Comparison of ENCODE assay signal across 1 cellular context in the genomic region with DNA sequence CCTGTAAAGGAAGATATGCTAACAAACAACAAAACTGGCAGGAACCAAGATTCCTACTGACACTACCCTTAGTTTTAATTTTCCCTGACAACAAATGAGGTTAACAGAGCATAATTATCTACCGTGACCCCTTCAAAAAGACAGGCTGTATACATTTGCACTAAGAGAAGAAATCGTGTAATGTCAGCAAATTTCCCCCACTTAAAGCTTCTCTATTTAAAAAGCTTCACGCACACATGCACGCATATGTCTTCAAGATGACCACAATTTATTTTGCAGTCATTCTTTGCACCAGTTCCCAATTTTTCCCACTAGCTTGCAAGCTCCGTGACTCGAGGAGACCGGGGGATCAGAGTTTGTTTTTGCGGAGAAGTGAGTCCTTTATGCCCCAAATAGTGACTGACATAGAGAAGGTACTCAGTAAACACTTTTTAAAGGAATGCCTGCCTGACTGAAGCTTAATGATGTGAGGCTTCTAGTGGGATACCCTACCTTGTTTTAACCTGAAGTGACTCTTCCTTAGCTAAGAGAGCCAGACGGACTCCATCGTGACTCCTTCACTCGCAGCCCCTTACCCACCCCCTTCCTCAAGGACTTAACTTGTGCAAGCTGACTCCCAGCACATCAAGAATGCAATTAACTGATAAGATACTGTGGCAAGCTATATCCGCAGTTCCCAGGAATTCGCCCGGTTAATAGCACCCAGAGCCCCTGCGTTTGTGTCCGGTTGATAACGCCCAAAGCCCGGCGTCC.
TF ChIP-seq lines count a peak whose summit lies in the region.

No MANE protein-coding gene starts in this region.

TF ChIP-seq in K562, 482 proteins besides CTCF, POLR2A, EP300 and RAD21 (continued from another document and continues in another):
- TF ChIP-seq, protein P1, sequence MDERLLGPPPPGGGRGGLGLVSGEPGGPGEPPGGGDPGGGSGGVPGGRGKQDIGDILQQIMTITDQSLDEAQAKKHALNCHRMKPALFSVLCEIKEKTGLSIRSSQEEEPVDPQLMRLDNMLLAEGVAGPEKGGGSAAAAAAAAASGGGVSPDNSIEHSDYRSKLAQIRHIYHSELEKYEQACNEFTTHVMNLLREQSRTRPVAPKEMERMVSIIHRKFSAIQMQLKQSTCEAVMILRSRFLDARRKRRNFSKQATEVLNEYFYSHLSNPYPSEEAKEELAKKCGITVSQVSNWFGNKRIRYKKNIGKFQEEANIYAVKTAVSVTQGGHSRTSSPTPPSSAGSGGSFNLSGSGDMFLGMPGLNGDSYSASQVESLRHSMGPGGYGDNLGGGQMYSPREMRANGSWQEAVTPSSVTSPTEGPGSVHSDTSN (CRISPR knock-in tag; IDR thresholded peaks at IDR 0.05; ENCODE audit: low read depth) = no peak
- TF ChIP-seq, protein P1 (tag; conservative IDR thresholded peaks at IDR 0.05; ENCODE audit: low read depth) = peak; percentile 45; the same call in 1 of the 2 replicates
- TF ChIP-seq, protein P2, sequence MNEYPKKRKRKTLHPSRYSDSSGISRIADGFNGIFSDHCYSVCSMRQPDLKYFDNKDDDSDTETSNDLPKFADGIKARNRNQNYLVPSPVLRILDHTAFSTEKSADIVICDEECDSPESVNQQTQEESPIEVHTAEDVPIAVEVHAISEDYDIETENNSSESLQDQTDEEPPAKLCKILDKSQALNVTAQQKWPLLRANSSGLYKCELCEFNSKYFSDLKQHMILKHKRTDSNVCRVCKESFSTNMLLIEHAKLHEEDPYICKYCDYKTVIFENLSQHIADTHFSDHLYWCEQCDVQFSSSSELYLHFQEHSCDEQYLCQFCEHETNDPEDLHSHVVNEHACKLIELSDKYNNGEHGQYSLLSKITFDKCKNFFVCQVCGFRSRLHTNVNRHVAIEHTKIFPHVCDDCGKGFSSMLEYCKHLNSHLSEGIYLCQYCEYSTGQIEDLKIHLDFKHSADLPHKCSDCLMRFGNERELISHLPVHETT (CRISPR knock-in tag; conservative IDR thresholded peaks at IDR 0.05 in 1 of 2, IDR thresholded peaks at IDR 0.05 in 1 of 2) = peak in 1 of 2 experiments; percentile 88; a peak in 2 of 4 replicates
- TF ChIP-seq TAF15 (IDR thresholded peaks at IDR 0.05; ENCODE audit: low read depth, low read length) (no peak), ATF1 (CRISPR knock-in tag; IDR thresholded peaks at IDR 0.05) (no peak), ATF1 (tag; IDR thresholded peaks at IDR 0.05) (peak; percentile 61), RAD51 (IDR thresholded peaks at IDR 0.05; ENCODE audit: borderline replicate concordance, low read depth) (no peak), RBM22 (IDR thresholded peaks at IDR 0.05; ENCODE audit: low read depth, low read length, poor library complexity, severe bottlenecking) (no peak), ZNF436 (CRISPR knock-in tag; IDR thresholded peaks at IDR 0.05) (0 out of 2 replicates have a peak, but pooled peaks have one; percentile 29), ZNF778 (CRISPR knock-in tag; IDR thresholded peaks at IDR 0.05) (no peak), NR2F6 (CRISPR knock-in tag; IDR thresholded peaks at IDR 0.05) (no peak), SRSF7 (optimal IDR thresholded peaks at IDR 0.05; ENCODE audit: low read depth, low read length) (no peak), HNRNPK (IDR thresholded peaks at IDR 0.05; ENCODE audit: low read depth, low read length, poor library complexity, severe bottlenecking) (no peak), GTF2F1 (IDR thresholded peaks at IDR 0.05; ENCODE audit: low read depth, low read length) (no peak), DPF2 (IDR thresholded peaks at IDR 0.05) (peak; percentile 80), MYNN (IDR thresholded peaks at IDR 0.05) (peak; percentile 63; the same call in 1 of the 2 replicates), MYNN (CRISPR knock-in tag; IDR thresholded peaks at IDR 0.05) (no peak), POLR2AphosphoS2 (IDR thresholded peaks at IDR 0.05; ENCODE audit: low read length) (no peak), RBM25 (IDR thresholded peaks at IDR 0.05; ENCODE audit: low read depth, low read length, severe bottlenecking) (no peak), NELFE (IDR thresholded peaks at IDR 0.05; ENCODE audit: insufficient read depth, insufficient read length) (no peak), ZNF134 (CRISPR knock-in tag; conservative IDR thresholded peaks at IDR 0.05) (peak; percentile 79; the same call in 1 of the 2 replicates), XRCC3 (IDR thresholded peaks at IDR 0.05) (no peak), GTF2A2 (tag; IDR thresholded peaks at IDR 0.05) (no peak), ELF1 (tag; IDR thresholded peaks at IDR 0.05) (no peak), MECOM (CRISPR knock-in tag; IDR thresholded peaks at IDR 0.05) (peak; percentile 84), POLR2G (IDR thresholded peaks at IDR 0.05; ENCODE audit: low read depth, low read length) (peak; percentile 25; the same call in 1 of the 2 replicates), ZZZ3 (IDR thresholded peaks at IDR 0.05) (no peak)
- TF ChIP-seq, protein P3, sequence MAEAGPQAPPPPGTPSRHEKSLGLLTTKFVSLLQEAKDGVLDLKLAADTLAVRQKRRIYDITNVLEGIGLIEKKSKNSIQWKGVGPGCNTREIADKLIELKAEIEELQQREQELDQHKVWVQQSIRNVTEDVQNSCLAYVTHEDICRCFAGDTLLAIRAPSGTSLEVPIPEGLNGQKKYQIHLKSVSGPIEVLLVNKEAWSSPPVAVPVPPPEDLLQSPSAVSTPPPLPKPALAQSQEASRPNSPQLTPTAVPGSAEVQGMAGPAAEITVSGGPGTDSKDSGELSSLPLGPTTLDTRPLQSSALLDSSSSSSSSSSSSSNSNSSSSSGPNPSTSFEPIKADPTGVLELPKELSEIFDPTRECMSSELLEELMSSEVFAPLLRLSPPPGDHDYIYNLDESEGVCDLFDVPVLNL (CRISPR knock-in tag; IDR thresholded peaks at IDR 0.05; ENCODE audit: low read depth) = no peak
- TF ChIP-seq, protein P4, sequence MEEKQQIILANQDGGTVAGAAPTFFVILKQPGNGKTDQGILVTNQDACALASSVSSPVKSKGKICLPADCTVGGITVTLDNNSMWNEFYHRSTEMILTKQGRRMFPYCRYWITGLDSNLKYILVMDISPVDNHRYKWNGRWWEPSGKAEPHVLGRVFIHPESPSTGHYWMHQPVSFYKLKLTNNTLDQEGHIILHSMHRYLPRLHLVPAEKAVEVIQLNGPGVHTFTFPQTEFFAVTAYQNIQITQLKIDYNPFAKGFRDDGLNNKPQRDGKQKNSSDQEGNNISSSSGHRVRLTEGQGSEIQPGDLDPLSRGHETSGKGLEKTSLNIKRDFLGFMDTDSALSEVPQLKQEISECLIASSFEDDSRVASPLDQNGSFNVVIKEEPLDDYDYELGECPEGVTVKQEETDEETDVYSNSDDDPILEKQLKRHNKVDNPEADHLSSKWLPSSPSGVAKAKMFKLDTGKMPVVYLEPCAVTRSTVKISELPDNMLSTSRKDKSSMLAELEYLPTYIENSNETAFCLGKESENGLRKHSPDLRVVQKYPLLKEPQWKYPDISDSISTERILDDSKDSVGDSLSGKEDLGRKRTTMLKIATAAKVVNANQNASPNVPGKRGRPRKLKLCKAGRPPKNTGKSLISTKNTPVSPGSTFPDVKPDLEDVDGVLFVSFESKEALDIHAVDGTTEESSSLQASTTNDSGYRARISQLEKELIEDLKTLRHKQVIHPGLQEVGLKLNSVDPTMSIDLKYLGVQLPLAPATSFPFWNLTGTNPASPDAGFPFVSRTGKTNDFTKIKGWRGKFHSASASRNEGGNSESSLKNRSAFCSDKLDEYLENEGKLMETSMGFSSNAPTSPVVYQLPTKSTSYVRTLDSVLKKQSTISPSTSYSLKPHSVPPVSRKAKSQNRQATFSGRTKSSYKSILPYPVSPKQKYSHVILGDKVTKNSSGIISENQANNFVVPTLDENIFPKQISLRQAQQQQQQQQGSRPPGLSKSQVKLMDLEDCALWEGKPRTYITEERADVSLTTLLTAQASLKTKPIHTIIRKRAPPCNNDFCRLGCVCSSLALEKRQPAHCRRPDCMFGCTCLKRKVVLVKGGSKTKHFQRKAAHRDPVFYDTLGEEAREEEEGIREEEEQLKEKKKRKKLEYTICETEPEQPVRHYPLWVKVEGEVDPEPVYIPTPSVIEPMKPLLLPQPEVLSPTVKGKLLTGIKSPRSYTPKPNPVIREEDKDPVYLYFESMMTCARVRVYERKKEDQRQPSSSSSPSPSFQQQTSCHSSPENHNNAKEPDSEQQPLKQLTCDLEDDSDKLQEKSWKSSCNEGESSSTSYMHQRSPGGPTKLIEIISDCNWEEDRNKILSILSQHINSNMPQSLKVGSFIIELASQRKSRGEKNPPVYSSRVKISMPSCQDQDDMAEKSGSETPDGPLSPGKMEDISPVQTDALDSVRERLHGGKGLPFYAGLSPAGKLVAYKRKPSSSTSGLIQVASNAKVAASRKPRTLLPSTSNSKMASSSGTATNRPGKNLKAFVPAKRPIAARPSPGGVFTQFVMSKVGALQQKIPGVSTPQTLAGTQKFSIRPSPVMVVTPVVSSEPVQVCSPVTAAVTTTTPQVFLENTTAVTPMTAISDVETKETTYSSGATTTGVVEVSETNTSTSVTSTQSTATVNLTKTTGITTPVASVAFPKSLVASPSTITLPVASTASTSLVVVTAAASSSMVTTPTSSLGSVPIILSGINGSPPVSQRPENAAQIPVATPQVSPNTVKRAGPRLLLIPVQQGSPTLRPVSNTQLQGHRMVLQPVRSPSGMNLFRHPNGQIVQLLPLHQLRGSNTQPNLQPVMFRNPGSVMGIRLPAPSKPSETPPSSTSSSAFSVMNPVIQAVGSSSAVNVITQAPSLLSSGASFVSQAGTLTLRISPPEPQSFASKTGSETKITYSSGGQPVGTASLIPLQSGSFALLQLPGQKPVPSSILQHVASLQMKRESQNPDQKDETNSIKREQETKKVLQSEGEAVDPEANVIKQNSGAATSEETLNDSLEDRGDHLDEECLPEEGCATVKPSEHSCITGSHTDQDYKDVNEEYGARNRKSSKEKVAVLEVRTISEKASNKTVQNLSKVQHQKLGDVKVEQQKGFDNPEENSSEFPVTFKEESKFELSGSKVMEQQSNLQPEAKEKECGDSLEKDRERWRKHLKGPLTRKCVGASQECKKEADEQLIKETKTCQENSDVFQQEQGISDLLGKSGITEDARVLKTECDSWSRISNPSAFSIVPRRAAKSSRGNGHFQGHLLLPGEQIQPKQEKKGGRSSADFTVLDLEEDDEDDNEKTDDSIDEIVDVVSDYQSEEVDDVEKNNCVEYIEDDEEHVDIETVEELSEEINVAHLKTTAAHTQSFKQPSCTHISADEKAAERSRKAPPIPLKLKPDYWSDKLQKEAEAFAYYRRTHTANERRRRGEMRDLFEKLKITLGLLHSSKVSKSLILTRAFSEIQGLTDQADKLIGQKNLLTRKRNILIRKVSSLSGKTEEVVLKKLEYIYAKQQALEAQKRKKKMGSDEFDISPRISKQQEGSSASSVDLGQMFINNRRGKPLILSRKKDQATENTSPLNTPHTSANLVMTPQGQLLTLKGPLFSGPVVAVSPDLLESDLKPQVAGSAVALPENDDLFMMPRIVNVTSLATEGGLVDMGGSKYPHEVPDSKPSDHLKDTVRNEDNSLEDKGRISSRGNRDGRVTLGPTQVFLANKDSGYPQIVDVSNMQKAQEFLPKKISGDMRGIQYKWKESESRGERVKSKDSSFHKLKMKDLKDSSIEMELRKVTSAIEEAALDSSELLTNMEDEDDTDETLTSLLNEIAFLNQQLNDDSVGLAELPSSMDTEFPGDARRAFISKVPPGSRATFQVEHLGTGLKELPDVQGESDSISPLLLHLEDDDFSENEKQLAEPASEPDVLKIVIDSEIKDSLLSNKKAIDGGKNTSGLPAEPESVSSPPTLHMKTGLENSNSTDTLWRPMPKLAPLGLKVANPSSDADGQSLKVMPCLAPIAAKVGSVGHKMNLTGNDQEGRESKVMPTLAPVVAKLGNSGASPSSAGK (IDR thresholded peaks at IDR 0.05) = peak; percentile 53; the same call in 1 of the 2 replicates
- TF ChIP-seq, protein P5, sequence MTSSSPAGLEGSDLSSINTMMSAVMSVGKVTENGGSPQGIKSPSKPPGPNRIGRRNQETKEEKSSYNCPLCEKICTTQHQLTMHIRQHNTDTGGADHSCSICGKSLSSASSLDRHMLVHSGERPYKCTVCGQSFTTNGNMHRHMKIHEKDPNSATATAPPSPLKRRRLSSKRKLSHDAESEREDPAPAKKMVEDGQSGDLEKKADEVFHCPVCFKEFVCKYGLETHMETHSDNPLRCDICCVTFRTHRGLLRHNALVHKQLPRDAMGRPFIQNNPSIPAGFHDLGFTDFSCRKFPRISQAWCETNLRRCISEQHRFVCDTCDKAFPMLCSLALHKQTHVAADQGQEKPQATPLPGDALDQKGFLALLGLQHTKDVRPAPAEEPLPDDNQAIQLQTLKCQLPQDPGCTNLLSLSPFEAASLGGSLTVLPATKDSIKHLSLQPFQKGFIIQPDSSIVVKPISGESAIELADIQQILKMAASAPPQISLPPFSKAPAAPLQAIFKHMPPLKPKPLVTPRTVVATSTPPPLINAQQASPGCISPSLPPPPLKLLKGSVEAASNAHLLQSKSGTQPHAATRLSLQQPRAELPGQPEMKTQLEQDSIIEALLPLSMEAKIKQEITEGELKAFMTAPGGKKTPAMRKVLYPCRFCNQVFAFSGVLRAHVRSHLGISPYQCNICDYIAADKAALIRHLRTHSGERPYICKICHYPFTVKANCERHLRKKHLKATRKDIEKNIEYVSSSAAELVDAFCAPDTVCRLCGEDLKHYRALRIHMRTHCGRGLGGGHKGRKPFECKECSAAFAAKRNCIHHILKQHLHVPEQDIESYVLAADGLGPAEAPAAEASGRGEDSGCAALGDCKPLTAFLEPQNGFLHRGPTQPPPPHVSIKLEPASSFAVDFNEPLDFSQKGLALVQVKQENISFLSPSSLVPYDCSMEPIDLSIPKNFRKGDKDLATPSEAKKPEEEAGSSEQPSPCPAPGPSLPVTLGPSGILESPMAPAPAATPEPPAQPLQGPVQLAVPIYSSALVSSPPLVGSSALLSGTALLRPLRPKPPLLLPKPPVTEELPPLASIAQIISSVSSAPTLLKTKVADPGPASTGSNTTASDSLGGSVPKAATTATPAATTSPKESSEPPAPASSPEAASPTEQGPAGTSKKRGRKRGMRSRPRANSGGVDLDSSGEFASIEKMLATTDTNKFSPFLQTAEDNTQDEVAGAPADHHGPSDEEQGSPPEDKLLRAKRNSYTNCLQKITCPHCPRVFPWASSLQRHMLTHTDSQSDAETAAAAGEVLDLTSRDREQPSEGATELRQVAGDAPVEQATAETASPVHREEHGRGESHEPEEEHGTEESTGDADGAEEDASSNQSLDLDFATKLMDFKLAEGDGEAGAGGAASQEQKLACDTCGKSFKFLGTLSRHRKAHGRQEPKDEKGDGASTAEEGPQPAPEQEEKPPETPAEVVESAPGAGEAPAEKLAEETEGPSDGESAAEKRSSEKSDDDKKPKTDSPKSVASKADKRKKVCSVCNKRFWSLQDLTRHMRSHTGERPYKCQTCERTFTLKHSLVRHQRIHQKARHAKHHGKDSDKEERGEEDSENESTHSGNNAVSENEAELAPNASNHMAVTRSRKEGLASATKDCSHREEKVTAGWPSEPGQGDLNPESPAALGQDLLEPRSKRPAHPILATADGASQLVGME (CRISPR knock-in tag; IDR thresholded peaks at IDR 0.05) = peak; percentile 75; the same call in 1 of the 2 replicates
